8 cellular contexts compared by ENCODE assay signal in genomic region chr18:12657849-12658829, GRCh38. TPM values are rescaled to one million over a fixed set of nuclear protein-coding genes. Genes with fewer than 3 reads are reported as not detected.
DNase-seq lines count a peak whose midpoint lies in the region; ATAC-seq lines count a peak whose summit lies in the region.

Gene SPIRE1, minus strand, starts transcription at chr18:12658107. Its CDS starts 241 bp downstream, at chr18:12657866.

- peak within 1 kb of the TSS; percentile 74 for H3K4me3 Mint-ChIP-seq in activated T-cell treated with anti-CD3 and anti-CD28 coated beads, Interleukin-2, amount 50 U/mL, for 24 hours

- H3K27ac Mint-ChIP-seq in activated T-cell treated with anti-CD3 and anti-CD28 coated beads, Interleukin-2, amount 50 U/mL, for 24 hours = peak within 1 kb of the TSS; percentile 50

- peaks cover 22% of the 10 kb centered on the region for H3K4me1 Mint-ChIP-seq in activated T-cell treated with anti-CD3 and anti-CD28 coated beads, Interleukin-2, amount 50 U/mL, for 24 hours (ENCODE audit: low read depth)

- peak within 1 kb of the TSS; percentile 76 to 87 for H3K4me3 ChIP-seq in stomach smooth muscle (ENCODE audit: low read length in 2 of 2)

- no peaks in the 10 kb centered on the region for H3K9me3 Mint-ChIP-seq in activated T-cell treated with anti-CD3 and anti-CD28 coated beads, Interleukin-2, amount 50 U/mL, for 24 hours

- H3K9me3 ChIP-seq in stomach smooth muscle (ENCODE audit: control insufficient read depth in 2 of 2, low read length in 2 of 2) = no peaks in the 10 kb centered on the region

- no peaks in the 10 kb centered on the region for H3K36me3 Mint-ChIP-seq in activated T-cell treated with anti-CD3 and anti-CD28 coated beads, Interleukin-2, amount 50 U/mL, for 24 hours (ENCODE audit: low read depth)

- H3K27me3 Mint-ChIP-seq in activated T-cell treated with anti-CD3 and anti-CD28 coated beads, Interleukin-2, amount 50 U/mL, for 24 hours = peaks cover 24% of the 10 kb centered on the region

- peak; percentile 8 for DNase-seq in activated CD4-positive, alpha-beta T cell treated with anti-CD3 and anti-CD28 coated beads for 1 hour
- DNase-seq in activated CD4-positive, alpha-beta T cell treated with anti-CD3 and anti-CD28 coated beads, Interleukin-2, amount 50 U/mL, for 1 hour = no peak
- DNase-seq in NCI-H69 (lab: John Stamatoyannopoulos, UW) (peak; percentile 84), mucosa of gallbladder (ENCODE audit: low spot score) (peak; percentile 66)
- peak; percentile 70 for DNase-seq in activated T-cell treated with anti-CD3 and anti-CD28 coated beads, Interleukin-2, amount 50 U/mL, for 24 hours

- ATAC-seq in HG02938 (IDR thresholded peaks at IDR 0.05; ENCODE audit: unreplicated experiment) (peak; percentile 47), esophagus mucosa (peak; percentile 79)

- H3K9ac ChIP-seq in stomach smooth muscle (ENCODE audit: low read length in 2 of 2) = peak within 1 kb of the TSS; percentile 70 to 81

- peak within 1 kb of the TSS; percentile 78 for H3K27ac ChIP-seq in stomach smooth muscle (ENCODE audit: low read length)

- no peaks in the 10 kb centered on the region for H3K36me3 ChIP-seq in stomach smooth muscle (ENCODE audit: control insufficient read depth in 2 of 2, insufficient read depth in 2 of 2, low read length in 2 of 2)

- no peaks in the 10 kb centered on the region for H3K27me3 ChIP-seq in stomach smooth muscle (ENCODE audit: control insufficient read depth in 1 of 2, insufficient read depth in 2 of 2, low read length in 2 of 2)

- peaks cover 5% of the 10 kb centered on the region for H3K4me1 ChIP-seq in stomach smooth muscle (ENCODE audit: control insufficient read depth, insufficient read depth, low read length)

RNA-seq across cellular contexts. Expression of gene SPIRE1, which starts in this region (rescaled TPM):
- total RNA-seq in esophagus mucosa (15.6 TPM), mucosa of gallbladder (17.8 TPM)
